33 cellular contexts compared by ENCODE assay signal in the genomic region with DNA sequence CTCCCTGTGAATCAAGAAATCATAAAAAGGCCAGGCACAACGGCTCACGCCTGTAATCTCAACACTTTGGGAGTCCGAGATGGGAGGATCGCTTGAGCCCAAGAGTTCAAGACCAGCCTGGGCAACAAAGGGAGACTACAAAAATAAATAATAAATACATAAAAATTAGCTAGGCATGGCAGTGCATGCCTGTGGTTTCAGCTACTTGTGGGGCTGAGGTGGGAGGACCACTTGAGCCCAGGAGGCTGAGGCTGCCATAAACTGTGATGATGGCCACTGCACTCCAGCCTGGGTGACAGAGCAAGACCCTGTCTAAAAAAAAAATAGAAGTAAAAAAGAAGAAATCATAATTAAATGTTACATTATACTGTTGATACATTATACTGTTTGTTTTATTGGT.
"Had no signal": no experiment of that assay in that cellular context is flagged by ENCODE, and none has a peak within 500 bp of the region (broad histone marks: within the 10 kb centered on the region; RNA-seq: fewer than 3 reads in every experiment).

No MANE protein-coding gene starts in this region.

- H3K27ac Mint-ChIP-seq: activated CD4-positive, alpha-beta memory T cell treated with anti-CD3 and anti-CD28 coated beads, Interleukin-2, amount 10 ng/mL, durations not matched to agents 7 days and 5 days; activated CD4-positive, alpha-beta T cell treated with anti-CD3 and anti-CD28 coated beads, Interleukin-2, amount 10 ng/mL, durations not matched to agents 7 days and 5 days; activated naive CD4-positive, alpha-beta T cell treated with anti-CD3 and anti-CD28 coated beads, Interleukin-2, amount 10 ng/mL, durations not matched to agents 7 days and 5 days; activated naive CD4-positive, alpha-beta T cell treated with anti-CD3 and anti-CD28 coated beads, Interleukin-2, amount 50 U/mL, for 72 hours; activated naive CD8-positive, alpha-beta T cell treated with anti-CD3 and anti-CD28 coated beads, Interleukin-2, amount 10 ng/mL, durations not matched to agents 7 days and 5 days; activated T-cell treated with anti-CD3 and anti-CD28 coated beads, Interleukin-2, amount 50 U/mL, for 24 hours; activated T-cell treated with anti-CD3 and anti-CD28 coated beads, Interleukin-2, amount 50 U/mL, for 72 hours; T-helper 1 cell treated with Interleukin-12 subunit alpha and Interleukin-12 subunit beta and Interleukin-4 antibody, amounts not matched to agents 30 μg/mL and 1 μg/mL, for 36 hours; T-helper 2 cell treated with Interferon-gamma antibody and Interleukin-4, amounts not matched to agents 5 μg/mL and 100 μg/mL, for 36 hours; WTC11 had no signal

- H3K36me3 ChIP-seq: brain microvascular endothelial cell had no signal

- H3K4me1 ChIP-seq: foreskin keratinocyte, heart left ventricle had no signal

- H3K9me3 ChIP-seq: esophagus muscularis mucosa, gastrocnemius medialis, heart left ventricle had no signal

- H3K4me2 ChIP-seq: hepatocyte had no signal

- H3K27me3 ChIP-seq: brain microvascular endothelial cell, esophagus muscularis mucosa, foreskin keratinocyte, gastrocnemius medialis, heart left ventricle, hepatocyte had no signal

- H3K4me3 Mint-ChIP-seq: activated CD4-positive, alpha-beta memory T cell treated with anti-CD3 and anti-CD28 coated beads, Interleukin-2, amount 10 ng/mL, durations not matched to agents 7 days and 5 days; activated CD4-positive, alpha-beta T cell treated with anti-CD3 and anti-CD28 coated beads, Interleukin-2, amount 10 ng/mL, durations not matched to agents 7 days and 5 days; activated naive CD4-positive, alpha-beta T cell treated with anti-CD3 and anti-CD28 coated beads, Interleukin-2, amount 10 ng/mL, durations not matched to agents 7 days and 5 days; activated naive CD8-positive, alpha-beta T cell treated with anti-CD3 and anti-CD28 coated beads, Interleukin-2, amount 10 ng/mL, durations not matched to agents 7 days and 5 days; activated T-cell treated with anti-CD3 and anti-CD28 coated beads, Interleukin-2, amount 50 U/mL, for 24 hours; activated T-cell treated with anti-CD3 and anti-CD28 coated beads, Interleukin-2, amount 50 U/mL, for 72 hours; central memory CD8-positive, alpha-beta T cell; effector memory CD8-positive, alpha-beta T cell; T-helper 1 cell treated with Interleukin-12 subunit alpha and Interleukin-12 subunit beta and Interleukin-4 antibody, amounts not matched to agents 30 μg/mL and 1 μg/mL, for 36 hours; T-helper 2 cell treated with Interferon-gamma antibody and Interleukin-4, amounts not matched to agents 5 μg/mL and 100 μg/mL, for 36 hours; WTC11 had no signal

- DNase-seq: activated CD4-positive, alpha-beta memory T cell treated with anti-CD3 and anti-CD28 coated beads, Interleukin-2, amount 10 ng/mL, durations not matched to agents 7 days and 5 days; activated CD4-positive, alpha-beta T cell treated with anti-CD3 and anti-CD28 coated beads for 1 hour; activated CD4-positive, alpha-beta T cell treated with anti-CD3 and anti-CD28 coated beads for 4 hours; activated CD4-positive, alpha-beta T cell treated with anti-CD3 and anti-CD28 coated beads, Interleukin-2, amount 10 ng/mL, durations not matched to agents 7 days and 5 days; activated CD4-positive, alpha-beta T cell treated with anti-CD3 and anti-CD28 coated beads, Interleukin-2, amount 50 U/mL, for 4 hours; activated CD8-positive, alpha-beta memory T cell treated with anti-CD3 and anti-CD28 coated beads, Interleukin-2, amount 50 U/mL, for 48 hours; activated gamma-delta T cell; activated naive CD4-positive, alpha-beta T cell; activated naive CD4-positive, alpha-beta T cell treated with anti-CD3 and anti-CD28 coated beads, Interleukin-2, amount 10 ng/mL, durations not matched to agents 7 days and 5 days; activated naive CD8-positive, alpha-beta T cell treated with anti-CD3 and anti-CD28 coated beads, Interleukin-2, amount 10 ng/mL, durations not matched to agents 7 days and 5 days; activated T-cell treated with anti-CD3 and anti-CD28 coated beads for 4 hours; activated T-cell treated with anti-CD3 and anti-CD28 coated beads, Interleukin-2, amount 50 U/mL, for 24 hours; activated T-cell treated with anti-CD3 and anti-CD28 coated beads, Interleukin-2, amount 50 U/mL, for 72 hours; amniotic stem cell; anterior cingulate cortex; brain microvascular endothelial cell; cortex of kidney; dermis blood vessel endothelial cell; effector CD4-positive, alpha-beta T cell; effector memory CD8-positive, alpha-beta T cell; foreskin keratinocyte; gastrocnemius medialis; glutamatergic neuron; heart left ventricle; T1000 had no signal

- H3K27me3 Mint-ChIP-seq: activated CD4-positive, alpha-beta memory T cell treated with anti-CD3 and anti-CD28 coated beads, Interleukin-2, amount 10 ng/mL, durations not matched to agents 7 days and 5 days; activated CD4-positive, alpha-beta T cell treated with anti-CD3 and anti-CD28 coated beads, Interleukin-2, amount 10 ng/mL, durations not matched to agents 7 days and 5 days; activated naive CD4-positive, alpha-beta T cell treated with anti-CD3 and anti-CD28 coated beads, Interleukin-2, amount 10 ng/mL, durations not matched to agents 7 days and 5 days; activated naive CD8-positive, alpha-beta T cell treated with anti-CD3 and anti-CD28 coated beads, Interleukin-2, amount 10 ng/mL, durations not matched to agents 7 days and 5 days; activated T-cell treated with anti-CD3 and anti-CD28 coated beads, Interleukin-2, amount 50 U/mL, for 24 hours; central memory CD8-positive, alpha-beta T cell; effector memory CD8-positive, alpha-beta T cell had no signal

- H3K36me3 Mint-ChIP-seq: activated naive CD4-positive, alpha-beta T cell treated with anti-CD3 and anti-CD28 coated beads, Interleukin-2, amount 50 U/mL, for 72 hours; WTC11 had no signal

- H3K79me2 ChIP-seq: hepatocyte had no signal

- H3K4me3 ChIP-seq: esophagus muscularis mucosa, gastrocnemius medialis, heart left ventricle, hepatocyte had no signal

- H2AFZ ChIP-seq: hepatocyte had no signal

- H3K9me3 Mint-ChIP-seq: activated CD4-positive, alpha-beta memory T cell treated with anti-CD3 and anti-CD28 coated beads, Interleukin-2, amount 10 ng/mL, durations not matched to agents 7 days and 5 days; activated CD4-positive, alpha-beta T cell treated with anti-CD3 and anti-CD28 coated beads, Interleukin-2, amount 10 ng/mL, durations not matched to agents 7 days and 5 days; activated naive CD4-positive, alpha-beta T cell treated with anti-CD3 and anti-CD28 coated beads, Interleukin-2, amount 10 ng/mL, durations not matched to agents 7 days and 5 days; activated naive CD4-positive, alpha-beta T cell treated with anti-CD3 and anti-CD28 coated beads, Interleukin-2, amount 50 U/mL, for 72 hours; activated naive CD8-positive, alpha-beta T cell treated with anti-CD3 and anti-CD28 coated beads, Interleukin-2, amount 10 ng/mL, durations not matched to agents 7 days and 5 days; activated T-cell treated with anti-CD3 and anti-CD28 coated beads, Interleukin-2, amount 50 U/mL, for 24 hours; activated T-cell treated with anti-CD3 and anti-CD28 coated beads, Interleukin-2, amount 50 U/mL, for 72 hours; central memory CD8-positive, alpha-beta T cell; effector memory CD8-positive, alpha-beta T cell; T-helper 1 cell treated with Interleukin-12 subunit alpha and Interleukin-12 subunit beta and Interleukin-4 antibody, amounts not matched to agents 30 μg/mL and 1 μg/mL, for 36 hours; T-helper 2 cell treated with Interferon-gamma antibody and Interleukin-4, amounts not matched to agents 5 μg/mL and 100 μg/mL, for 36 hours; WTC11 had no signal

- H3K27ac ChIP-seq: brain microvascular endothelial cell, esophagus muscularis mucosa, foreskin keratinocyte, gastrocnemius medialis, heart left ventricle, hepatocyte, VCaP had no signal

- H3K4me1 Mint-ChIP-seq: activated CD4-positive, alpha-beta memory T cell treated with anti-CD3 and anti-CD28 coated beads, Interleukin-2, amount 10 ng/mL, durations not matched to agents 7 days and 5 days; activated CD4-positive, alpha-beta T cell treated with anti-CD3 and anti-CD28 coated beads, Interleukin-2, amount 10 ng/mL, durations not matched to agents 7 days and 5 days; activated naive CD4-positive, alpha-beta T cell treated with anti-CD3 and anti-CD28 coated beads, Interleukin-2, amount 10 ng/mL, durations not matched to agents 7 days and 5 days; activated naive CD8-positive, alpha-beta T cell treated with anti-CD3 and anti-CD28 coated beads, Interleukin-2, amount 10 ng/mL, durations not matched to agents 7 days and 5 days; central memory CD8-positive, alpha-beta T cell had no signal
